In genomic region chr3:50147861-50148260, GRCh38 we compare ENCODE assay signal across 1 cellular context.
TF ChIP-seq lines count a peak whose summit lies in the region.

No MANE protein-coding gene starts in this region.

TF ChIP-seq in IMR-90, 13 proteins besides CTCF, POLR2A, EP300 and RAD21 (continued from another document):
- no peak for TF ChIP-seq CHD1 (IDR thresholded peaks at IDR 0.05; ENCODE audit: low read depth, low read length)
- TF ChIP-seq CEBPB (IDR thresholded peaks at IDR 0.05; ENCODE audit: low read depth, low read length): no peak
- no peak for TF ChIP-seq NFE2L2 (IDR thresholded peaks at IDR 0.05; ENCODE audit: low read depth, low read length)
- TF ChIP-seq FOS (IDR thresholded peaks at IDR 0.05; ENCODE audit: low read depth, low read length): no peak
